14 cellular contexts compared by ENCODE assay signal in genomic region chr16:67207857-67208524, GRCh38. TPM values are rescaled to one million over a fixed set of nuclear protein-coding genes. Genes with fewer than 3 reads are reported as not detected.
A peak's percentile ranks its signal among the peaks of the same experiment; 100 is the strongest.
DNase-seq lines count a peak whose midpoint lies in the region; ATAC-seq, FAIRE-seq and TF ChIP-seq lines count a peak whose summit lies in the region.
"Had no signal": no experiment of that assay in that cellular context is flagged by ENCODE, and none has a peak within 500 bp of the region (broad histone marks: within the 10 kb centered on the region; RNA-seq: fewer than 3 reads in every experiment).

No MANE protein-coding gene starts in this region.

- H3K4me3 Mint-ChIP-seq in activated CD4-positive, alpha-beta memory T cell treated with anti-CD3 and anti-CD28 coated beads, Interleukin-2, amount 10 ng/mL, durations not matched to agents 7 days and 5 days = no peak overlapping the region
- H3K4me3 Mint-ChIP-seq: activated T-cell treated with anti-CD3 and anti-CD28 coated beads, Interleukin-2, amount 50 U/mL, for 24 hours had no signal

- DNase-seq in GM03348 (ENCODE audit: low spot score) (peak; percentile 40), NCI-H2196 treated with DMSO at 0.1 percent for 48 hours (lab: John Stamatoyannopoulos, UW; ENCODE audit: unreplicated experiment) (peak; percentile 23), bronchial epithelial cell (ENCODE audit: low read depth) (peak; percentile 61), osteoblast (ENCODE audit: insufficient read length, low spot score, missing footprints) (peak; percentile 95), NAMALWA (ENCODE audit: low spot score) (no peak), cerebellar cortex (ENCODE audit: low spot score) (no peak), upper lobe of right lung (no peak)
- DNase-seq in activated CD4-positive, alpha-beta memory T cell treated with anti-CD3 and anti-CD28 coated beads, Interleukin-2, amount 10 ng/mL, durations not matched to agents 7 days and 5 days = no peak
- DNase-seq: activated T-cell treated with anti-CD3 and anti-CD28 coated beads, Interleukin-2, amount 50 U/mL, for 24 hours; NCI-H1092; NCI-H446; SJCRH30 had no signal

- H3K4me3 ChIP-seq in bronchial epithelial cell (ENCODE audit: low read depth, low read length) (no peak overlapping the region), osteoblast (ENCODE audit: insufficient read depth, low read length) (no peak overlapping the region), upper lobe of right lung (no peak overlapping the region)
- H3K4me3 ChIP-seq: SJCRH30, suprapubic skin had no signal

- POLR2A ChIA-PET in activated CD4-positive, alpha-beta memory T cell treated with anti-CD3 and anti-CD28 coated beads, Interleukin-2, amount 10 ng/mL, durations not matched to agents 7 days and 5 days (lab: Charles Lee) = interaction anchor here (0.7 to 3.6 kb wide), 6 partner anchors 9 to 49 kb away, joined by 3 to 20 read pairs (median 4); partner anchors contain the start of gene TMEM208

- H3K9me3 Mint-ChIP-seq in activated CD4-positive, alpha-beta memory T cell treated with anti-CD3 and anti-CD28 coated beads, Interleukin-2, amount 10 ng/mL, durations not matched to agents 7 days and 5 days = no peaks in the 10 kb centered on the region
- H3K9me3 Mint-ChIP-seq: activated T-cell treated with anti-CD3 and anti-CD28 coated beads, Interleukin-2, amount 50 U/mL, for 24 hours had no signal

- no peaks in the 10 kb centered on the region for H4K20me1 ChIP-seq in osteoblast (ENCODE audit: insufficient read depth, low read length)

- H3K36me3 ChIP-seq in bronchial epithelial cell (ENCODE audit: control insufficient read depth, insufficient read depth, low read length) (peaks cover 8% of the 10 kb centered on the region), osteoblast (ENCODE audit: insufficient read depth, low read length) (no peaks in the 10 kb centered on the region), upper lobe of right lung (peaks cover 7% of the 10 kb centered on the region)

- H3K4me1 Mint-ChIP-seq in activated CD4-positive, alpha-beta memory T cell treated with anti-CD3 and anti-CD28 coated beads, Interleukin-2, amount 10 ng/mL, durations not matched to agents 7 days and 5 days = no peaks in the 10 kb centered on the region

- H3K27me3 Mint-ChIP-seq in activated CD4-positive, alpha-beta memory T cell treated with anti-CD3 and anti-CD28 coated beads, Interleukin-2, amount 10 ng/mL, durations not matched to agents 7 days and 5 days = no peaks in the 10 kb centered on the region
- H3K27me3 Mint-ChIP-seq: activated T-cell treated with anti-CD3 and anti-CD28 coated beads, Interleukin-2, amount 50 U/mL, for 24 hours had no signal

- TF ChIP-seq CTCF in bronchial epithelial cell (IDR thresholded peaks at IDR 0.05; ENCODE audit: insufficient read depth, low read length, severe bottlenecking) = no peak
- no peak for TF ChIP-seq CTCF in osteoblast (IDR thresholded peaks at IDR 0.05; ENCODE audit: extremely low read depth, low read depth, low read length)
- no peak for TF ChIP-seq CTCF in upper lobe of right lung (IDR thresholded peaks at IDR 0.05)

- no peak for FAIRE-seq in bronchial epithelial cell (lab: Jason Lieb, UNC)
- FAIRE-seq: astrocyte had no signal

- no peaks in the 10 kb centered on the region for H3K79me2 ChIP-seq in osteoblast (ENCODE audit: insufficient read depth, low read length)

- H2AFZ ChIP-seq in osteoblast (ENCODE audit: low read length) = no peak overlapping the region

- no peak overlapping the region for H3K27ac ChIP-seq in osteoblast (ENCODE audit: low read depth, low read length)
- H3K27ac ChIP-seq in upper lobe of right lung = no peak overlapping the region
- H3K27ac ChIP-seq: SJCRH30, suprapubic skin had no signal

- ATAC-seq in upper lobe of right lung = no peak

- intact Hi-C loops in upper lobe of right lung (cut with DNase I) = no loop called here

- no peaks in the 10 kb centered on the region for H3K4me1 ChIP-seq in osteoblast (ENCODE audit: insufficient read depth, low read length)
- peaks cover 2% of the 10 kb centered on the region for H3K4me1 ChIP-seq in upper lobe of right lung

- no peak overlapping the region for H3K27ac Mint-ChIP-seq in activated CD4-positive, alpha-beta memory T cell treated with anti-CD3 and anti-CD28 coated beads, Interleukin-2, amount 10 ng/mL, durations not matched to agents 7 days and 5 days

- no peak overlapping the region for H3K4me2 ChIP-seq in osteoblast (ENCODE audit: insufficient read depth, low read length)

- no peaks in the 10 kb centered on the region for H3K9me3 ChIP-seq in osteoblast (ENCODE audit: low read depth, low read length)
- no peaks in the 10 kb centered on the region for H3K9me3 ChIP-seq in upper lobe of right lung
- H3K9me3 ChIP-seq: SJCRH30, suprapubic skin had no signal

- no peaks in the 10 kb centered on the region for H3K27me3 ChIP-seq in bronchial epithelial cell (ENCODE audit: control insufficient read depth, insufficient read depth, low read length)
- no peaks in the 10 kb centered on the region for H3K27me3 ChIP-seq in osteoblast (ENCODE audit: insufficient read depth, low read length)
- no peaks in the 10 kb centered on the region for H3K27me3 ChIP-seq in upper lobe of right lung
- H3K27me3 ChIP-seq: SJCRH30, suprapubic skin had no signal

- peaks cover 14% of the 10 kb centered on the region for H3K36me3 Mint-ChIP-seq in activated CD4-positive, alpha-beta memory T cell treated with anti-CD3 and anti-CD28 coated beads, Interleukin-2, amount 10 ng/mL, durations not matched to agents 7 days and 5 days (ENCODE audit: low read depth)

- CTCF ChIA-PET in activated CD4-positive, alpha-beta memory T cell treated with anti-CD3 and anti-CD28 coated beads, Interleukin-2, amount 10 ng/mL, durations not matched to agents 7 days and 5 days (lab: Charles Lee) = interaction anchor here (2.0 kb wide), 1 partner anchor 10 kb away, joined by 6 read pairs; no protein-coding TSS in a partner anchor

RNA-seq across cellular contexts. Expression of gene ELMO3, which starts 9.1 kb away (rescaled TPM):
- total RNA-seq in bronchial epithelial cell (25.6 and 44.0 TPM in 2 replicates), osteoblast (0.29 and 0.36 TPM in 2 replicates), upper lobe of right lung (17.5 TPM)
- total RNA-seq in activated CD4-positive, alpha-beta memory T cell treated with anti-CD3 and anti-CD28 coated beads, Interleukin-2, amount 10 ng/mL, durations not matched to agents 7 days and 5 days = 1 to 10 TPM; 7.3 to 8.3 TPM

RNA-seq across cellular contexts. Expression of gene E2F4, which starts 16.0 kb away (rescaled TPM):
- total RNA-seq in bronchial epithelial cell = 47.1 and 47.6 TPM in 2 replicates
- 51.9 and 56.5 TPM in 2 replicates for total RNA-seq in osteoblast
- total RNA-seq in activated CD4-positive, alpha-beta memory T cell treated with anti-CD3 and anti-CD28 coated beads, Interleukin-2, amount 10 ng/mL, durations not matched to agents 7 days and 5 days = 100 to 1,000 TPM; 127 to 131 TPM
- total RNA-seq in upper lobe of right lung = 68.2 TPM

RNA-seq across cellular contexts. Expression of gene EXOC3L1, which starts 18.1 kb away (rescaled TPM):
- total RNA-seq in bronchial epithelial cell (not detected in 2 replicates), osteoblast (not detected in 2 replicates), upper lobe of right lung (17.1 TPM)
- not detected for total RNA-seq in activated CD4-positive, alpha-beta memory T cell treated with anti-CD3 and anti-CD28 coated beads, Interleukin-2, amount 10 ng/mL, durations not matched to agents 7 days and 5 days

RNA-seq across cellular contexts. Expression of gene TMEM208, which starts 18.9 kb away (rescaled TPM):
- total RNA-seq in bronchial epithelial cell (35.1 and 56.9 TPM in 2 replicates), osteoblast (22.4 and 25.3 TPM in 2 replicates), upper lobe of right lung (39.3 TPM)
- 10 to 100 TPM; 39.6 to 39.7 TPM for total RNA-seq in activated CD4-positive, alpha-beta memory T cell treated with anti-CD3 and anti-CD28 coated beads, Interleukin-2, amount 10 ng/mL, durations not matched to agents 7 days and 5 days

RNA-seq across cellular contexts. Expression of gene MATCAP1, which starts 24.2 kb away (rescaled TPM):
- total RNA-seq in bronchial epithelial cell = 5.5 and 5.8 TPM in 2 replicates
- 3.6 and 4.7 TPM in 2 replicates for total RNA-seq in osteoblast
- total RNA-seq in activated CD4-positive, alpha-beta memory T cell treated with anti-CD3 and anti-CD28 coated beads, Interleukin-2, amount 10 ng/mL, durations not matched to agents 7 days and 5 days = 10 to 100 TPM; 63.9 to 70.9 TPM
- total RNA-seq in upper lobe of right lung = 28.4 TPM

Comparison
In these comparisons a context has a peak if more than half of its experiments do, and no peak if none do; other contexts are left out.
1. DNase-seq: peak in GM03348 (single experiment), NCI-H2196 treated with DMSO at 0.1 percent for 48 hours (single experiment), bronchial epithelial cell (single experiment) and osteoblast (single experiment); none in activated CD4-positive, alpha-beta memory T cell treated with anti-CD3 and anti-CD28 coated beads, Interleukin-2, amount 10 ng/mL, durations not matched to agents 7 days and 5 days (single experiment), NAMALWA (single experiment), cerebellar cortex (single experiment) and upper lobe of right lung (single experiment).
2. RNA of gene EXOC3L1, which starts 18.1 kb away (total RNA-seq): 17.1 TPM in upper lobe of right lung (single experiment); not detected in bronchial epithelial cell, not detected in osteoblast and not detected in activated CD4-positive, alpha-beta memory T cell treated with anti-CD3 and anti-CD28 coated beads, Interleukin-2, amount 10 ng/mL, durations not matched to agents 7 days and 5 days; every median in the first group is over 10 times any median in the second.